In genomic region chr3:101172516-101172915, GRCh38 we compare ENCODE assay signal across 14 cellular contexts.
A peak's percentile ranks its signal among the peaks of the same experiment; 100 is the strongest.
DNase-seq lines count a peak whose midpoint lies in the region; ATAC-seq and TF ChIP-seq lines count a peak whose summit lies in the region.
"Had no signal": no experiment of that assay in that cellular context is flagged by ENCODE, and none has a peak within 500 bp of the region (broad histone marks: within the 10 kb centered on the region; RNA-seq: fewer than 3 reads in every experiment).

No MANE protein-coding gene starts in this region.

- no peaks in the 10 kb centered on the region for H3K36me3 ChIP-seq in osteoblast (ENCODE audit: insufficient read depth, low read length)
- H3K36me3 ChIP-seq in adrenal gland (replicated peaks in 1 of 2) = no peaks in the 10 kb centered on the region
- H3K36me3 ChIP-seq: BLaER1 had no signal

- intact Hi-C loops in adrenal gland (cut with DNase I) = loop anchor here in 1 of 2 donors (10.0 kb wide), 1 partner anchor 88 kb away; no protein-coding TSS in a partner anchor

- WGBS in adrenal gland, 4 donors = 50 to 84% (median 67%) methylated on average over 1 of the region's 1 CpG

- H3K4me2 ChIP-seq in osteoblast (ENCODE audit: insufficient read depth, low read length) = no peak overlapping the region
- H3K4me2 ChIP-seq: A549, GM23338 had no signal

- H3K27me3 Mint-ChIP-seq in activated naive CD8-positive, alpha-beta T cell treated with anti-CD3 and anti-CD28 coated beads, Interleukin-2, amount 50 U/mL, for 24 hours = peaks cover 9% of the 10 kb centered on the region
- H3K27me3 Mint-ChIP-seq in activated naive CD8-positive, alpha-beta T cell treated with anti-CD3 and anti-CD28 coated beads for 36 hours = peaks cover 6% of the 10 kb centered on the region
- H3K27me3 Mint-ChIP-seq in activated T-helper 17 cell treated with anti-CD3 and anti-CD28 coated beads, Interleukin-2, amount 50 U/mL, for 72 hours = peaks cover 7% of the 10 kb centered on the region

- peaks cover 11% of the 10 kb centered on the region for H3K4me1 ChIP-seq in osteoblast (ENCODE audit: insufficient read depth, low read length)
- peaks cover 0 to 12% of the 10 kb centered on the region in 2 donors for H3K4me1 ChIP-seq in adrenal gland (replicated peaks in 1 of 2)
- H3K4me1 ChIP-seq: A549 had no signal

- TF ChIP-seq POLR2A in adrenal gland (IDR thresholded peaks at IDR 0.05) = no peak

- H3K27me3 ChIP-seq in osteoblast (ENCODE audit: insufficient read depth, low read length) = no peaks in the 10 kb centered on the region
- no peaks in the 10 kb centered on the region for H3K27me3 ChIP-seq in adrenal gland
- H3K27me3 ChIP-seq: BLaER1 had no signal

- TF ChIP-seq CTCF in osteoblast (IDR thresholded peaks at IDR 0.05; ENCODE audit: extremely low read depth, low read depth, low read length) (no peak), adrenal gland (IDR thresholded peaks at IDR 0.05) (no peak)

- H2AFZ ChIP-seq in osteoblast (ENCODE audit: low read length) = peak overlapping the region; percentile 35
- H2AFZ ChIP-seq: GM23338 had no signal

- no peak for DNase-seq in activated naive CD8-positive, alpha-beta T cell treated with anti-CD3 and anti-CD28 coated beads, Interleukin-2, amount 50 U/mL, for 24 hours
- DNase-seq in activated naive CD8-positive, alpha-beta T cell treated with anti-CD3 and anti-CD28 coated beads for 36 hours = no peak
- peak; percentile 6 for DNase-seq in fibroblast of gingiva (ENCODE audit: low read depth)
- no peak for DNase-seq in osteoblast (ENCODE audit: insufficient read length, low spot score, missing footprints)
- no peak for DNase-seq in adrenal gland
- DNase-seq in stimulated activated CD4-positive, alpha-beta T cell treated with anti-CD3 and anti-CD28 coated beads, Interleukin-15, amount 100 ng/mL, for 24 hours = no peak
- DNase-seq in activated naive CD4-positive, alpha-beta T cell (lab: John Stamatoyannopoulos, UW) = no peak
- DNase-seq: DMS53, GF-D8, H9 had no signal

- H3K27ac Mint-ChIP-seq in activated naive CD8-positive, alpha-beta T cell treated with anti-CD3 and anti-CD28 coated beads, Interleukin-2, amount 50 U/mL, for 24 hours = peak overlapping the region; percentile 83
- H3K27ac Mint-ChIP-seq in activated naive CD8-positive, alpha-beta T cell treated with anti-CD3 and anti-CD28 coated beads for 36 hours = no peak overlapping the region
- H3K27ac Mint-ChIP-seq in activated T-helper 17 cell treated with anti-CD3 and anti-CD28 coated beads, Interleukin-2, amount 50 U/mL, for 72 hours = peak overlapping the region; percentile 7
- H3K27ac Mint-ChIP-seq: GM23338, H9 had no signal

- no peaks in the 10 kb centered on the region for H3K36me3 Mint-ChIP-seq in activated naive CD8-positive, alpha-beta T cell treated with anti-CD3 and anti-CD28 coated beads, Interleukin-2, amount 50 U/mL, for 24 hours (ENCODE audit: low read depth)
- H3K36me3 Mint-ChIP-seq in activated naive CD8-positive, alpha-beta T cell treated with anti-CD3 and anti-CD28 coated beads for 36 hours = no peaks in the 10 kb centered on the region
- H3K36me3 Mint-ChIP-seq in activated T-helper 17 cell treated with anti-CD3 and anti-CD28 coated beads, Interleukin-2, amount 50 U/mL, for 72 hours (ENCODE audit: low read depth) = no peaks in the 10 kb centered on the region

- H3K4me3 Mint-ChIP-seq in activated naive CD8-positive, alpha-beta T cell treated with anti-CD3 and anti-CD28 coated beads, Interleukin-2, amount 50 U/mL, for 24 hours = no peak overlapping the region
- H3K4me3 Mint-ChIP-seq in activated naive CD8-positive, alpha-beta T cell treated with anti-CD3 and anti-CD28 coated beads for 36 hours = no peak overlapping the region
- no peak overlapping the region for H3K4me3 Mint-ChIP-seq in activated T-helper 17 cell treated with anti-CD3 and anti-CD28 coated beads, Interleukin-2, amount 50 U/mL, for 72 hours
- H3K4me3 Mint-ChIP-seq: GM23338, H9 had no signal

- H3K27ac ChIP-seq in osteoblast (ENCODE audit: low read depth, low read length) (no peak overlapping the region), adrenal gland (no peak overlapping the region)
- H3K27ac ChIP-seq: A549, BLaER1 had no signal

- H4K20me1 ChIP-seq in osteoblast (ENCODE audit: insufficient read depth, low read length) = no peaks in the 10 kb centered on the region
- H4K20me1 ChIP-seq: BLaER1 had no signal

- no peak for ATAC-seq in activated naive CD8-positive, alpha-beta T cell treated with anti-CD3 and anti-CD28 coated beads, Interleukin-2, amount 50 U/mL, for 24 hours
- ATAC-seq in activated T-helper 17 cell treated with anti-CD3 and anti-CD28 coated beads, Interleukin-2, amount 50 U/mL, for 72 hours (replicated peaks) = peak; percentile 3
- ATAC-seq: A549, GM23338 had no signal

- H3K4me3 ChIP-seq in osteoblast (ENCODE audit: insufficient read depth, low read length) (no peak overlapping the region), adrenal gland (no peak overlapping the region)
- H3K4me3 ChIP-seq: A549, BLaER1, GM23338 had no signal

- H3K9me3 Mint-ChIP-seq in activated naive CD8-positive, alpha-beta T cell treated with anti-CD3 and anti-CD28 coated beads, Interleukin-2, amount 50 U/mL, for 24 hours = peaks cover 6% of the 10 kb centered on the region
- H3K9me3 Mint-ChIP-seq in activated naive CD8-positive, alpha-beta T cell treated with anti-CD3 and anti-CD28 coated beads for 36 hours = no peaks in the 10 kb centered on the region
- no peaks in the 10 kb centered on the region for H3K9me3 Mint-ChIP-seq in activated T-helper 17 cell treated with anti-CD3 and anti-CD28 coated beads, Interleukin-2, amount 50 U/mL, for 72 hours

- H3K79me2 ChIP-seq in osteoblast (ENCODE audit: insufficient read depth, low read length) = no peaks in the 10 kb centered on the region

- peaks cover 36% of the 10 kb centered on the region for H3K4me1 Mint-ChIP-seq in activated naive CD8-positive, alpha-beta T cell treated with anti-CD3 and anti-CD28 coated beads, Interleukin-2, amount 50 U/mL, for 24 hours
- H3K4me1 Mint-ChIP-seq in activated naive CD8-positive, alpha-beta T cell treated with anti-CD3 and anti-CD28 coated beads for 36 hours = peaks cover 4% of the 10 kb centered on the region
- no peaks in the 10 kb centered on the region for H3K4me1 Mint-ChIP-seq in activated T-helper 17 cell treated with anti-CD3 and anti-CD28 coated beads, Interleukin-2, amount 50 U/mL, for 72 hours
- H3K4me1 Mint-ChIP-seq: GM23338, H9 had no signal

- H3K9me3 ChIP-seq in osteoblast (ENCODE audit: low read depth, low read length) = no peaks in the 10 kb centered on the region
- H3K9me3 ChIP-seq in adrenal gland (replicated peaks in 1 of 3) = no peaks in the 10 kb centered on the region
- H3K9me3 ChIP-seq: A549 had no signal
